ENCODE assay signal across 8 cellular contexts in genomic region chr15:86231864-86232801, GRCh38.
DNase-seq lines count a peak whose midpoint lies in the region; ATAC-seq and TF ChIP-seq lines count a peak whose summit lies in the region.

No MANE protein-coding gene starts in this region.

- H3K4me1 Mint-ChIP-seq in activated T-cell treated with anti-CD3 and anti-CD28 coated beads, Interleukin-2, amount 50 U/mL, for 4 hours (ENCODE audit: low read depth): peaks cover 6% of the 10 kb centered on the region

- DNase-seq in NCI-H774 (lab: John Stamatoyannopoulos, UW): peak; percentile 49
- DNase-seq in activated T-cell treated with anti-CD3 and anti-CD28 coated beads, Interleukin-2, amount 50 U/mL, for 4 hours: peak; percentile 12
- peak; percentile 30 for DNase-seq in left cardiac atrium
- no peak for DNase-seq in NCI-H2107 (lab: John Stamatoyannopoulos, UW)

- peaks cover 22% of the 10 kb centered on the region for H3K27me3 Mint-ChIP-seq in activated T-cell treated with anti-CD3 and anti-CD28 coated beads, Interleukin-2, amount 50 U/mL, for 4 hours (ENCODE audit: low read depth)

- no peak overlapping the region for H3K9ac ChIP-seq in skeletal muscle satellite cell (ENCODE audit: low read depth, low read length)

- ATAC-seq in HG02678 (IDR thresholded peaks at IDR 0.05; ENCODE audit: unreplicated experiment): peak; percentile 62
- ATAC-seq in activated T-cell treated with anti-CD3 and anti-CD28 coated beads, Interleukin-2, amount 50 U/mL, for 4 hours: peak; percentile 48 to 60
- ATAC-seq in left cardiac atrium: peak in 1 of 2 donors; percentile 61
- ATAC-seq in HG03565 (IDR thresholded peaks at IDR 0.05; ENCODE audit: unreplicated experiment): no peak

- intact Hi-C loops in left cardiac atrium (cut with DNase I): loop anchor here in 1 of 2 donors (10.0 kb wide), 1 partner anchor 513 kb away; no protein-coding TSS in a partner anchor

- H3K4me3 Mint-ChIP-seq in activated T-cell treated with anti-CD3 and anti-CD28 coated beads, Interleukin-2, amount 50 U/mL, for 4 hours: no peak overlapping the region

- H3K4me2 ChIP-seq in skeletal muscle satellite cell (ENCODE audit: low read length): peak overlapping the region; percentile 66

- H3K4me3 ChIP-seq in skeletal muscle satellite cell (ENCODE audit: low read length): no peak overlapping the region

- no peaks in the 10 kb centered on the region for H3K36me3 Mint-ChIP-seq in activated T-cell treated with anti-CD3 and anti-CD28 coated beads, Interleukin-2, amount 50 U/mL, for 4 hours (ENCODE audit: insufficient read depth)

- peaks cover 3% of the 10 kb centered on the region for H3K27me3 ChIP-seq in skeletal muscle satellite cell (ENCODE audit: control insufficient read depth, insufficient read depth, low read length)

- H3K9me3 Mint-ChIP-seq in activated T-cell treated with anti-CD3 and anti-CD28 coated beads, Interleukin-2, amount 50 U/mL, for 4 hours: no peaks in the 10 kb centered on the region

- no peaks in the 10 kb centered on the region for H3K9me3 ChIP-seq in skeletal muscle satellite cell (replicated peaks; ENCODE audit: low read length)

- H3K36me3 ChIP-seq in skeletal muscle satellite cell (ENCODE audit: insufficient read depth, low read length): no peaks in the 10 kb centered on the region

- H3K4me1 ChIP-seq in skeletal muscle satellite cell (ENCODE audit: control insufficient read depth, insufficient read depth, low read length): no peaks in the 10 kb centered on the region

- TF ChIP-seq CTCF in GM12873 (IDR thresholded peaks at IDR 0.05; ENCODE audit: insufficient read depth, low read depth, low read length, missing control alignments): peak; percentile 63
